ENCODE assay signal across 27 cellular contexts in genomic region chr12:103697912-103698751, GRCh38.
DNase-seq lines count a peak whose midpoint lies in the region; ATAC-seq and TF ChIP-seq lines count a peak whose summit lies in the region.
"Had no signal": no experiment of that assay in that cellular context is flagged by ENCODE, and none has a peak within 500 bp of the region (broad histone marks: within the 10 kb centered on the region; RNA-seq: fewer than 3 reads in every experiment).

No MANE protein-coding gene starts in this region.

- H3K9me3 ChIP-seq in right atrium auricular region = no peaks in the 10 kb centered on the region
- H3K9me3 ChIP-seq: ascending aorta, pancreas, sigmoid colon, tibial nerve had no signal

- H3K4me1 Mint-ChIP-seq in stimulated activated effector memory CD8-positive, alpha-beta T cell treated with anti-CD3 and anti-CD28 coated beads, Interleukin-12 subunit alpha, Interleukin-12 subunit beta, amount 100 ng/mL, for 72 hours = peaks cover 18% of the 10 kb centered on the region
- no peaks in the 10 kb centered on the region for H3K4me1 Mint-ChIP-seq in GM23338
- H3K4me1 Mint-ChIP-seq: memory B cell, naive B cell had no signal

- no peaks in the 10 kb centered on the region for H3K9me2 ChIP-seq in GM23338 (ENCODE audit: insufficient read depth)

- no peaks in the 10 kb centered on the region for H3K9me3 Mint-ChIP-seq in stimulated activated effector memory CD8-positive, alpha-beta T cell treated with anti-CD3 and anti-CD28 coated beads, Interleukin-12 subunit alpha, Interleukin-12 subunit beta, amount 100 ng/mL, for 72 hours
- H3K9me3 Mint-ChIP-seq in GM23338 = no peaks in the 10 kb centered on the region
- H3K9me3 Mint-ChIP-seq: memory B cell, naive B cell had no signal

- no peaks in the 10 kb centered on the region for H3K79me2 ChIP-seq in GM23338 (replicated peaks; ENCODE audit: insufficient read depth)

- no peaks in the 10 kb centered on the region for H3K27me3 Mint-ChIP-seq in GM23338 (ENCODE audit: insufficient read depth, low read depth, poor library complexity)

- in situ Hi-C loops in ACHN (cut with HindIII; ENCODE audit: low pct_ligation_motif_present, low pct_unique_long_range_greater_than_20kb, low sequenced_read_pairs) = no loop called here

- H3F3A ChIP-seq in GM23338 (replicated peaks; ENCODE audit: low read depth) = no peaks in the 10 kb centered on the region

- ATAC-seq in left ventricle myocardium superior (peak; percentile 17), GM23338 (no peak)
- peak; percentile 31 for ATAC-seq in stimulated activated effector memory CD8-positive, alpha-beta T cell treated with anti-CD3 and anti-CD28 coated beads, Interleukin-12 subunit alpha, Interleukin-12 subunit beta, amount 100 ng/mL, for 72 hours

- no peaks in the 10 kb centered on the region for H3K36me3 Mint-ChIP-seq in stimulated activated effector memory CD8-positive, alpha-beta T cell treated with anti-CD3 and anti-CD28 coated beads, Interleukin-12 subunit alpha, Interleukin-12 subunit beta, amount 100 ng/mL, for 72 hours
- H3K36me3 Mint-ChIP-seq in GM23338 (ENCODE audit: low read depth) = no peaks in the 10 kb centered on the region
- H3K36me3 Mint-ChIP-seq: memory B cell, naive B cell had no signal

- H3K4me3 ChIP-seq in right atrium auricular region = no peak overlapping the region
- H3K4me3 ChIP-seq in HL-60 (replicated peaks; ENCODE audit: insufficient read depth, low read length) = no peak overlapping the region
- no peak overlapping the region for H3K4me3 ChIP-seq in GM23338
- H3K4me3 ChIP-seq: ascending aorta, pancreas, sigmoid colon, tibial nerve had no signal

- no peaks in the 10 kb centered on the region for H3K36me3 ChIP-seq in right atrium auricular region
- H3K36me3 ChIP-seq in GM23338 (ENCODE audit: insufficient read depth) = no peaks in the 10 kb centered on the region
- H3K36me3 ChIP-seq: ascending aorta, pancreas, sigmoid colon, tibial nerve had no signal

- DNase-seq in left ventricle myocardium superior (no peak), right atrium auricular region (ENCODE audit: low spot score) (no peak), HL-60 (ENCODE audit: low read depth in 1 of 2, low spot score in 1 of 2) (peak; percentile 26 to 33), GM23338 (ENCODE audit: low spot score) (no peak), NCI-H1092 treated with DMSO at 0.1 percent for 48 hours (lab: John Stamatoyannopoulos, UW) (no peak), ACHN (no peak)
- DNase-seq in stimulated activated effector memory CD8-positive, alpha-beta T cell treated with anti-CD3 and anti-CD28 coated beads, Interleukin-12 subunit alpha, Interleukin-12 subunit beta, amount 100 ng/mL, for 72 hours (ENCODE audit: low spot score in 2 of 2) = peak in 1 of 2 donors; percentile 52
- DNase-seq: activated CD4-positive, alpha-beta T cell treated with anti-CD3 and anti-CD28 coated beads, Interleukin-2, amount 50 U/mL, for 1 hour; activated CD8-positive, alpha-beta memory T cell treated with anti-CD3 and anti-CD28 coated beads, Interleukin-2, amount 50 U/mL, for 4 hours; activated naive CD4-positive, alpha-beta T cell; DMS79; effector CD4-positive, alpha-beta T cell; erythroblast; foreskin melanocyte; hippocampal formation; naive B cell; NCI-H1105; NCI-H510A treated with DMSO at 0.1 percent for 48 hours; pancreas; sigmoid colon; stimulated activated naive CD4-positive, alpha-beta T cell treated with Interleukin-2 at 50 U/mL for 16 hours had no signal

- H3K4me3 Mint-ChIP-seq in stimulated activated effector memory CD8-positive, alpha-beta T cell treated with anti-CD3 and anti-CD28 coated beads, Interleukin-12 subunit alpha, Interleukin-12 subunit beta, amount 100 ng/mL, for 72 hours = peak overlapping the region; percentile 31
- H3K4me3 Mint-ChIP-seq in GM23338 = no peak overlapping the region
- H3K4me3 Mint-ChIP-seq: memory B cell, naive B cell had no signal

- H3K4me2 ChIP-seq in GM23338 = no peak overlapping the region
- H3K4me2 ChIP-seq: KMS-11 had no signal

- no peaks in the 10 kb centered on the region for H3K27me3 ChIP-seq in right atrium auricular region
- no peaks in the 10 kb centered on the region for H3K27me3 ChIP-seq in HL-60 (ENCODE audit: insufficient read depth, poor library complexity, severe bottlenecking)
- H3K27me3 ChIP-seq in GM23338 (ENCODE audit: insufficient read depth) = no peaks in the 10 kb centered on the region
- H3K27me3 ChIP-seq: ascending aorta, pancreas, sigmoid colon, tibial nerve had no signal

- H3K27ac Mint-ChIP-seq in stimulated activated effector memory CD8-positive, alpha-beta T cell treated with anti-CD3 and anti-CD28 coated beads, Interleukin-12 subunit alpha, Interleukin-12 subunit beta, amount 100 ng/mL, for 72 hours = no peak overlapping the region
- H3K27ac Mint-ChIP-seq in GM23338 = no peak overlapping the region
- H3K27ac Mint-ChIP-seq: memory B cell, naive B cell had no signal

- H3K4me1 ChIP-seq in right atrium auricular region (peaks cover 0 to 14% of the 10 kb centered on the region in 2 donors), GM23338 (ENCODE audit: insufficient read depth) (no peaks in the 10 kb centered on the region)
- H3K4me1 ChIP-seq: ascending aorta, pancreas, tibial nerve had no signal

- TF ChIP-seq CTCF in right atrium auricular region (IDR thresholded peaks at IDR 0.05) (no peak), HL-60 (IDR thresholded peaks at IDR 0.05; ENCODE audit: insufficient read depth, low read length) (no peak), GM23338 (conservative IDR thresholded peaks at IDR 0.05; ENCODE audit: low read depth in 2 of 2) (no peak)

- no peak overlapping the region for H3K27ac ChIP-seq in right atrium auricular region
- H3K27ac ChIP-seq in HL-60 (replicated peaks) = peak overlapping the region; percentile 55
- H3K27ac ChIP-seq in adipose tissue (ENCODE audit: low read depth, low read length) = peak overlapping the region; percentile 12
- no peak overlapping the region for H3K27ac ChIP-seq in GM23338 (ENCODE audit: low read depth)
- H3K27ac ChIP-seq: ascending aorta, KMS-11, pancreas, RWPE1, sigmoid colon, tibial nerve had no signal

- intact Hi-C loops in left ventricle myocardium superior (cut with micrococcal nuclease) = no loop called here

- 65 to 75% (median 73%) methylated on average over 10 of the region's 10 CpGs for WGBS in adipose tissue, 3 donors

- no peaks in the 10 kb centered on the region for H4K20me1 ChIP-seq in GM23338 (replicated peaks; ENCODE audit: insufficient read depth)

- H2AFZ ChIP-seq in GM23338 = no peak overlapping the region

TF ChIP-seq in GM23338, 12 proteins besides CTCF, POLR2A, EP300 and RAD21 (continues in another document):
- TF ChIP-seq EZH2 (IDR thresholded peaks at IDR 0.05; ENCODE audit: low read depth, unreplicated experiment) (no peak), EZH2phosphoT487 (IDR thresholded peaks at IDR 0.05; ENCODE audit: unreplicated experiment) (no peak), STAT1 (IDR thresholded peaks at IDR 0.05; ENCODE audit: unreplicated experiment) (no peak), JUNB (IDR thresholded peaks at IDR 0.05; ENCODE audit: unreplicated experiment) (no peak), ETS1 (IDR thresholded peaks at IDR 0.05) (no peak), ZNF331 (CRISPR knock-in tag; IDR thresholded peaks at IDR 0.05; ENCODE audit: low read depth) (no peak), POLR2AphosphoS5 (IDR thresholded peaks at IDR 0.05; ENCODE audit: low read depth) (no peak), NANOG (IDR thresholded peaks at IDR 0.05; ENCODE audit: borderline replicate concordance) (no peak), CREB1 (CRISPR knock-in tag; IDR thresholded peaks at IDR 0.05; ENCODE audit: low read depth) (no peak)

Comparison
In these comparisons a context has a peak if more than half of its experiments do, and no peak if none do; other contexts are left out.
1. DNase-seq: peak in HL-60 (2 of 2); none in left ventricle myocardium superior (single experiment), right atrium auricular region (single experiment), GM23338 (single experiment), NCI-H1092 treated with DMSO at 0.1 percent for 48 hours (single experiment) and ACHN (single experiment).
2. H3K27ac ChIP-seq: peak in HL-60 (single experiment) and adipose tissue (single experiment); none in right atrium auricular region (0 of 2) and GM23338 (single experiment).